ENCODE assay signal across 12 cellular contexts in genomic region chr1:203656796-203657620, GRCh38. TPM values are rescaled to one million over a fixed set of nuclear protein-coding genes. Genes with fewer than 3 reads are reported as not detected.
DNase-seq lines count a peak whose midpoint lies in the region; ATAC-seq and TF ChIP-seq lines count a peak whose summit lies in the region.
"Had no signal": no experiment of that assay in that cellular context is flagged by ENCODE, and none has a peak within 500 bp of the region (broad histone marks: within the 10 kb centered on the region; RNA-seq: fewer than 3 reads in every experiment).

No MANE protein-coding gene starts in this region.

- no peak for ATAC-seq in naive thymus-derived CD4-positive, alpha-beta T cell

- H3K36me3 Mint-ChIP-seq in CD4-positive, alpha-beta memory T cell, result peaks cover 0 to 2% of the 10 kb centered on the region in 2 donors
- no peaks in the 10 kb centered on the region for H3K36me3 Mint-ChIP-seq in H9 (ENCODE audit: insufficient read depth in 1 of 3, low read depth in 3 of 3)
- H3K36me3 Mint-ChIP-seq in activated CD4-positive, alpha-beta memory T cell treated with anti-CD3 and anti-CD28 coated beads for 36 hours, result peaks cover 4% of the 10 kb centered on the region
- peaks cover 0 to 16% (median 3%) of the 10 kb centered on the region in 5 donors for H3K36me3 Mint-ChIP-seq in naive thymus-derived CD4-positive, alpha-beta T cell

- H3K9ac ChIP-seq in H9 (ENCODE audit: extremely low read depth, insufficient read length, low read length), result no peak overlapping the region

- WGBS in H9 (ENCODE audit: extremely low coverage, insufficient read length, low lambda C conversion rate), result no CpG with 5 or more reads among the region's 6 CpGs

- H2BK20ac ChIP-seq in H9 (ENCODE audit: low read depth, low read length, poor library complexity, severe bottlenecking), result no peak overlapping the region

- no peak overlapping the region for H3K23ac ChIP-seq in H9 (ENCODE audit: insufficient read length, low read depth, low read length)

- H4K5ac ChIP-seq in H9 (ENCODE audit: insufficient read length, low read depth, low read length), result no peak overlapping the region

- H3K23me2 ChIP-seq in H9 (ENCODE audit: insufficient read length, low read depth, low read length, poor library complexity, severe bottlenecking), result no peaks in the 10 kb centered on the region

- H3K4me3 ChIP-seq in CD4-positive, alpha-beta memory T cell (ENCODE audit: low read length in 2 of 2), result no peak overlapping the region
- H3K4me3 ChIP-seq in naive thymus-derived CD4-positive, alpha-beta T cell (ENCODE audit: low read length), result no peak overlapping the region
- no peak overlapping the region for H3K4me3 ChIP-seq in left ventricle myocardium inferior
- H3K4me3 ChIP-seq: adrenal gland had no signal

- H4K8ac ChIP-seq in H9 (replicated peaks; ENCODE audit: insufficient read length, low read depth, low read length), result no peak overlapping the region

- no peak overlapping the region for H2BK120ac ChIP-seq in H9 (ENCODE audit: low read depth, low read length, poor library complexity, severe bottlenecking)

- H2BK12ac ChIP-seq in H9 (ENCODE audit: insufficient read length, low read depth, low read length), result no peak overlapping the region

- H2AK5ac ChIP-seq in H9 (ENCODE audit: insufficient read length, low read length), result no peak overlapping the region

- H3K4me3 Mint-ChIP-seq in CD4-positive, alpha-beta memory T cell, result peak overlapping the region in 6 of 8 donors; percentile 26 to 78 (median 64)
- no peak overlapping the region for H3K4me3 Mint-ChIP-seq in H9
- H3K4me3 Mint-ChIP-seq in activated CD4-positive, alpha-beta memory T cell treated with anti-CD3 and anti-CD28 coated beads for 36 hours, result no peak overlapping the region
- no peak overlapping the region for H3K4me3 Mint-ChIP-seq in naive thymus-derived CD4-positive, alpha-beta T cell

- H3K27me3 Mint-ChIP-seq in CD4-positive, alpha-beta memory T cell, result no peaks in the 10 kb centered on the region
- H3K27me3 Mint-ChIP-seq in H9 (ENCODE audit: low read depth), result no peaks in the 10 kb centered on the region; the same call in none of the 2 replicates
- no peaks in the 10 kb centered on the region for H3K27me3 Mint-ChIP-seq in activated CD4-positive, alpha-beta memory T cell treated with anti-CD3 and anti-CD28 coated beads for 36 hours
- no peaks in the 10 kb centered on the region for H3K27me3 Mint-ChIP-seq in naive thymus-derived CD4-positive, alpha-beta T cell

- H3K56ac ChIP-seq in H9 (ENCODE audit: insufficient read length, low read depth, low read length), result no peak overlapping the region

- H3K79me1 ChIP-seq in H9 (ENCODE audit: insufficient read depth, low read depth, low read length, poor library complexity, severe bottlenecking), result no peaks in the 10 kb centered on the region

- no peaks in the 10 kb centered on the region for H3K9me3 ChIP-seq in CD4-positive, alpha-beta memory T cell (ENCODE audit: control insufficient read depth in 1 of 2, low read length in 2 of 2)
- H3K9me3 ChIP-seq in H9 (ENCODE audit: control insufficient read depth, low read depth, low read length) (no peaks in the 10 kb centered on the region), left ventricle myocardium inferior (replicated peaks) (no peaks in the 10 kb centered on the region)
- H3K9me3 ChIP-seq in naive thymus-derived CD4-positive, alpha-beta T cell (ENCODE audit: control insufficient read depth in 2 of 3, low read length in 3 of 3), result no peaks in the 10 kb centered on the region
- H3K9me3 ChIP-seq: adrenal gland had no signal

- no peak for TF ChIP-seq CTCF in H9 (conservative IDR thresholded peaks at IDR 0.05)
- no peak for TF ChIP-seq CTCF in left ventricle myocardium inferior (IDR thresholded peaks at IDR 0.05; ENCODE audit: borderline replicate concordance)

- H3T11ph ChIP-seq in H9 (ENCODE audit: low read length), result no peak overlapping the region

- intact Hi-C loops in CD4-positive, alpha-beta memory T cell (cut with micrococcal nuclease), result no loop called here
- intact Hi-C loops in activated CD4-positive, alpha-beta memory T cell treated with anti-CD3 and anti-CD28 coated beads for 36 hours (cut with micrococcal nuclease), result no loop called here
- intact Hi-C loops in naive thymus-derived CD4-positive, alpha-beta T cell (cut with micrococcal nuclease), result no loop called here
- intact Hi-C loops in left ventricle myocardium inferior (cut with micrococcal nuclease), result no loop called here

- H2BK15ac ChIP-seq in H9 (ENCODE audit: low read depth, low read length), result no peak overlapping the region

- H3K14ac ChIP-seq in H9 (ENCODE audit: insufficient read depth, low read length), result no peak overlapping the region

- H4K20me1 ChIP-seq in H9 (ENCODE audit: control insufficient read depth, insufficient read depth, insufficient read length), result no peaks in the 10 kb centered on the region

- POLR2A ChIA-PET in CD4-positive, alpha-beta memory T cell (lab: Charles Lee; ENCODE audit: partially characterized antibody), result no interaction called here
- POLR2A ChIA-PET in activated CD4-positive, alpha-beta memory T cell treated with anti-CD3 and anti-CD28 coated beads for 36 hours (lab: Charles Lee), result no interaction called here
- POLR2A ChIA-PET in naive thymus-derived CD4-positive, alpha-beta T cell (lab: Charles Lee), result no interaction called here

- H3K4me1 Mint-ChIP-seq in CD4-positive, alpha-beta memory T cell, result peaks cover 49 to 77% (median 62%) of the 10 kb centered on the region in 4 donors
- peaks cover 15 to 22% of the 10 kb centered on the region in 2 experiments for H3K4me1 Mint-ChIP-seq in H9
- peaks cover 64% of the 10 kb centered on the region for H3K4me1 Mint-ChIP-seq in activated CD4-positive, alpha-beta memory T cell treated with anti-CD3 and anti-CD28 coated beads for 36 hours (ENCODE audit: low read depth)
- H3K4me1 Mint-ChIP-seq in naive thymus-derived CD4-positive, alpha-beta T cell, result peaks cover 49 to 66% (median 57%) of the 10 kb centered on the region in 7 donors

- peak overlapping the region; percentile 62 to 96 (median 87) for H3K27ac Mint-ChIP-seq in CD4-positive, alpha-beta memory T cell
- H3K27ac Mint-ChIP-seq in H9, result peak overlapping the region in 2 of 3 experiments; percentile 89 to 93; a peak in 3 of 7 replicates
- H3K27ac Mint-ChIP-seq in activated CD4-positive, alpha-beta memory T cell treated with anti-CD3 and anti-CD28 coated beads for 36 hours, result peak overlapping the region; percentile 62
- H3K27ac Mint-ChIP-seq in naive thymus-derived CD4-positive, alpha-beta T cell, result peak overlapping the region in 5 of 9 donors; percentile 1 to 70 (median 32)

- no peak overlapping the region for H3K18ac ChIP-seq in H9 (ENCODE audit: insufficient read length, low read depth, low read length)

- H3K9me3 Mint-ChIP-seq in CD4-positive, alpha-beta memory T cell, result no peaks in the 10 kb centered on the region
- H3K9me3 Mint-ChIP-seq in H9, result no peaks in the 10 kb centered on the region
- H3K9me3 Mint-ChIP-seq in activated CD4-positive, alpha-beta memory T cell treated with anti-CD3 and anti-CD28 coated beads for 36 hours, result no peaks in the 10 kb centered on the region
- no peaks in the 10 kb centered on the region for H3K9me3 Mint-ChIP-seq in naive thymus-derived CD4-positive, alpha-beta T cell

- H3K27me3 ChIP-seq in CD4-positive, alpha-beta memory T cell (ENCODE audit: insufficient read depth, low read length), result no peaks in the 10 kb centered on the region
- no peaks in the 10 kb centered on the region for H3K27me3 ChIP-seq in H9 (ENCODE audit: insufficient read depth, low read length)
- H3K27me3 ChIP-seq in naive thymus-derived CD4-positive, alpha-beta T cell (ENCODE audit: control insufficient read depth in 2 of 2, insufficient read depth in 2 of 2, low read length in 2 of 2), result no peaks in the 10 kb centered on the region
- H3K27me3 ChIP-seq in left ventricle myocardium inferior (ENCODE audit: low read depth), result no peaks in the 10 kb centered on the region
- H3K27me3 ChIP-seq: adrenal gland had no signal

- H3K27ac ChIP-seq in CD4-positive, alpha-beta memory T cell (ENCODE audit: low read depth, low read length), result peak overlapping the region; percentile 8
- H3K27ac ChIP-seq in H9 (ENCODE audit: insufficient read length, low read depth, low read length) (no peak overlapping the region), left ventricle myocardium inferior (replicated peaks) (no peak overlapping the region)
- no peak overlapping the region for H3K27ac ChIP-seq in naive thymus-derived CD4-positive, alpha-beta T cell (ENCODE audit: low read depth, low read length)
- H3K27ac ChIP-seq: adrenal gland, C4-2B had no signal

- no peak overlapping the region for H3K4me2 ChIP-seq in H9 (ENCODE audit: insufficient read depth, insufficient read length, low read length)

- CTCF ChIA-PET in CD4-positive, alpha-beta memory T cell (lab: Charles Lee; ENCODE audit: partially characterized antibody), result no interaction called here
- CTCF ChIA-PET in activated CD4-positive, alpha-beta memory T cell treated with anti-CD3 and anti-CD28 coated beads for 36 hours (lab: Charles Lee), result no interaction called here
- CTCF ChIA-PET in naive thymus-derived CD4-positive, alpha-beta T cell (lab: Charles Lee), result no interaction called here

- H3K4me1 ChIP-seq in CD4-positive, alpha-beta memory T cell (ENCODE audit: insufficient read depth, low read length), result peaks cover 67% of the 10 kb centered on the region
- H3K4me1 ChIP-seq in H9 (ENCODE audit: insufficient read depth, low read length), result peaks cover 5% of the 10 kb centered on the region; the same call in 1 of the 2 replicates
- H3K4me1 ChIP-seq in naive thymus-derived CD4-positive, alpha-beta T cell (ENCODE audit: control insufficient read depth in 2 of 2, insufficient read depth in 2 of 2, low read length in 2 of 2), result peaks cover 28 to 51% of the 10 kb centered on the region in 2 donors
- H3K4me1 ChIP-seq in left ventricle myocardium inferior, result peaks cover 67% of the 10 kb centered on the region

- H3K36me3 ChIP-seq in CD4-positive, alpha-beta memory T cell (ENCODE audit: insufficient read depth, low read length), result no peaks in the 10 kb centered on the region
- H3K36me3 ChIP-seq in naive thymus-derived CD4-positive, alpha-beta T cell (ENCODE audit: control insufficient read depth in 2 of 3, insufficient read depth in 3 of 3, low read length in 3 of 3), result no peaks in the 10 kb centered on the region
- H3K36me3 ChIP-seq in left ventricle myocardium inferior, result no peaks in the 10 kb centered on the region
- H3K36me3 ChIP-seq: adrenal gland had no signal

- no peak overlapping the region for H2BK5ac ChIP-seq in H9 (ENCODE audit: insufficient read length, low read length)

- no peak overlapping the region for H2AFZ ChIP-seq in H9 (ENCODE audit: low read length)

- H3K4ac ChIP-seq in H9 (ENCODE audit: low read depth, low read length), result no peak overlapping the region

- no peaks in the 10 kb centered on the region for H3K79me2 ChIP-seq in H9 (ENCODE audit: insufficient read depth, low read length)

- no peak overlapping the region for H4K91ac ChIP-seq in H9 (ENCODE audit: insufficient read length, low read depth, low read length)

- no peak for DNase-seq in CD4-positive, alpha-beta memory T cell
- DNase-seq in H9, result no peak
- no peak for DNase-seq in activated CD4-positive, alpha-beta memory T cell treated with anti-CD3 and anti-CD28 coated beads for 36 hours
- DNase-seq in naive thymus-derived CD4-positive, alpha-beta T cell, result no peak
- no peak for DNase-seq in left ventricle myocardium inferior
- DNase-seq in HUDEP-2 (lab: John Stamatoyannopoulos, UW; ENCODE audit: unreplicated experiment in 76 of 76), result no peak
- no peak for DNase-seq in stimulated activated naive CD4-positive, alpha-beta T cell treated with Interleukin-2 at 50 U/mL for 16 hours (lab: John Stamatoyannopoulos, UW)
- DNase-seq: adrenal gland, cortex of kidney, NCI-H2171, posterior cingulate gyrus had no signal

RNA-seq across cellular contexts. Expression of gene ATP2B4, which starts 30.4 kb away (rescaled TPM):
- total RNA-seq in CD4-positive, alpha-beta memory T cell, result 10 to 100 TPM; 97.2 to 98.6 TPM
- polyA plus RNA-seq in CD4-positive, alpha-beta memory T cell, result 10 to 100 TPM; 14.8 to 41.7 TPM
- total RNA-seq in H9 (2021), result 14.1 and 15.7 TPM in 2 replicates
- total RNA-seq in activated CD4-positive, alpha-beta memory T cell treated with anti-CD3 and anti-CD28 coated beads for 36 hours, result 10 to 100 TPM; 48.1 to 52.7 TPM
- 10 to 100 TPM; 29.8 to 84.0 (median 59.9) TPM for total RNA-seq in naive thymus-derived CD4-positive, alpha-beta T cell
- polyA plus RNA-seq in naive thymus-derived CD4-positive, alpha-beta T cell, result 10 to 100 TPM; 10.2 to 11.7 TPM
- 97.7 TPM for total RNA-seq in left ventricle myocardium inferior

Comparison
In these comparisons a context has a peak if more than half of its experiments do, and no peak if none do; other contexts are left out.
1. H3K27ac Mint-ChIP-seq: peak in every context shown above with its lines; median percentile 91 in H9; 87 in CD4-positive, alpha-beta memory T cell; 62 in activated CD4-positive, alpha-beta memory T cell treated with anti-CD3 and anti-CD28 coated beads for 36 hours; 32 in naive thymus-derived CD4-positive, alpha-beta T cell.
2. H3K4me3 Mint-ChIP-seq: peak in CD4-positive, alpha-beta memory T cell (6 of 8); none in H9 (0 of 2), activated CD4-positive, alpha-beta memory T cell treated with anti-CD3 and anti-CD28 coated beads for 36 hours (single experiment) and naive thymus-derived CD4-positive, alpha-beta T cell (0 of 10).